Comparison of ENCODE assay signal across 17 cellular contexts in genomic region chr3:150090006-150090405, GRCh38.
A peak's percentile ranks its signal among the peaks of the same experiment; 100 is the strongest.
DNase-seq lines count a peak whose midpoint lies in the region; TF ChIP-seq lines count a peak whose summit lies in the region.
"Had no signal": no experiment of that assay in that cellular context is flagged by ENCODE, and none has a peak within 500 bp of the region (broad histone marks: within the 10 kb centered on the region; RNA-seq: fewer than 3 reads in every experiment).

No MANE protein-coding gene starts in this region.

- H3K27ac Mint-ChIP-seq in endodermal cell (no peak overlapping the region), progenitor cell of endocrine pancreas (no peak overlapping the region)
- H3K27ac Mint-ChIP-seq: CD4-positive, alpha-beta T cell had no signal

- H3K27me3 Mint-ChIP-seq in endodermal cell (ENCODE audit: insufficient read depth): peaks cover 5% of the 10 kb centered on the region
- H3K27me3 Mint-ChIP-seq in progenitor cell of endocrine pancreas: no peaks in the 10 kb centered on the region

- no peak overlapping the region for H3K4me3 ChIP-seq in GM23248
- peak overlapping the region; percentile 17 for H3K4me3 ChIP-seq in endodermal cell (ENCODE audit: low read length)
- no peak overlapping the region for H3K4me3 ChIP-seq in skeletal muscle satellite cell (ENCODE audit: low read length)
- H3K4me3 ChIP-seq: K562, SJSA1 had no signal

- no peaks in the 10 kb centered on the region for H3K79me2 ChIP-seq in GM23248 (ENCODE audit: insufficient read depth)

- WGBS in GM23248 (ENCODE audit: low coverage in 1 of 2, low lambda C conversion rate in 2 of 2, missing lambda C conversion rate in 2 of 2), 2 experiments: 25 to 30% methylated on average over 4 of the region's 4 CpGs
- WGBS in endodermal cell (ENCODE audit: insufficient coverage in 1 of 2, insufficient read length in 1 of 2), 2 experiments: 95 to 100% methylated on average over 4 of the region's 4 CpGs

- H3K4me3 Mint-ChIP-seq in endodermal cell: no peak overlapping the region
- no peak overlapping the region for H3K4me3 Mint-ChIP-seq in progenitor cell of endocrine pancreas (ENCODE audit: low read depth)
- H3K4me3 Mint-ChIP-seq: CD4-positive, alpha-beta T cell had no signal

- H3K9me3 Mint-ChIP-seq in endodermal cell (peaks cover 2% of the 10 kb centered on the region), progenitor cell of endocrine pancreas (ENCODE audit: low read depth) (peaks cover 3% of the 10 kb centered on the region)
- H3K9me3 Mint-ChIP-seq: CD4-positive, alpha-beta T cell had no signal

- no peaks in the 10 kb centered on the region for H3K36me3 ChIP-seq in GM23248 (ENCODE audit: low read depth)
- H3K36me3 ChIP-seq in endodermal cell (ENCODE audit: control insufficient read depth, insufficient read depth, low read length): no peaks in the 10 kb centered on the region
- H3K36me3 ChIP-seq in skeletal muscle satellite cell (ENCODE audit: insufficient read depth, low read length): no peaks in the 10 kb centered on the region
- H3K36me3 ChIP-seq: SJSA1 had no signal

- H3K9ac ChIP-seq in GM23248 (no peak overlapping the region), endodermal cell (ENCODE audit: extremely low read depth, low read length, poor library complexity, severe bottlenecking) (no peak overlapping the region), skeletal muscle satellite cell (ENCODE audit: low read depth, low read length) (no peak overlapping the region)

- H2AFZ ChIP-seq in GM23248: no peak overlapping the region

- H3K9me3 ChIP-seq in GM23248 (ENCODE audit: low read depth): no peaks in the 10 kb centered on the region
- H3K9me3 ChIP-seq in endodermal cell (ENCODE audit: control insufficient read depth, low read length): no peaks in the 10 kb centered on the region
- H3K9me3 ChIP-seq in skeletal muscle satellite cell (replicated peaks; ENCODE audit: low read length): no peaks in the 10 kb centered on the region
- H3K9me3 ChIP-seq: SJSA1 had no signal

- peaks cover 14% of the 10 kb centered on the region for H3K4me1 Mint-ChIP-seq in endodermal cell
- peaks cover 3% of the 10 kb centered on the region for H3K4me1 Mint-ChIP-seq in progenitor cell of endocrine pancreas (ENCODE audit: low read depth)

- no peaks in the 10 kb centered on the region for H4K20me1 ChIP-seq in GM23248 (ENCODE audit: insufficient read depth)

- no peaks in the 10 kb centered on the region for H3K9me2 ChIP-seq in GM23248 (ENCODE audit: insufficient read depth)

- in situ Hi-C loops in GM23248 (cut with MboI): no loop called here

- H3K27me3 ChIP-seq in GM23248 (replicated peaks; ENCODE audit: insufficient read depth) (no peaks in the 10 kb centered on the region), endodermal cell (ENCODE audit: control insufficient read depth, insufficient read depth, low read length, poor library complexity, severe bottlenecking) (no peaks in the 10 kb centered on the region), skeletal muscle satellite cell (ENCODE audit: control insufficient read depth, insufficient read depth, low read length) (no peaks in the 10 kb centered on the region)
- H3K27me3 ChIP-seq: SJSA1 had no signal

- no peak overlapping the region for H3K4me2 ChIP-seq in GM23248 (ENCODE audit: unreplicated experiment)
- peak overlapping the region; percentile 19 for H3K4me2 ChIP-seq in skeletal muscle satellite cell (ENCODE audit: low read length)

- peaks cover 26% of the 10 kb centered on the region for H3K4me1 ChIP-seq in GM23248 (ENCODE audit: insufficient read depth)
- H3K4me1 ChIP-seq in endodermal cell (ENCODE audit: control insufficient read depth, insufficient read depth, low read length): peaks cover 3% of the 10 kb centered on the region
- peaks cover 24% of the 10 kb centered on the region for H3K4me1 ChIP-seq in skeletal muscle satellite cell (ENCODE audit: control insufficient read depth, insufficient read depth, low read length)

- DNase-seq in GM23248: peak; percentile 64
- DNase-seq in M059J (ENCODE audit: low read depth): peak; percentile 35
- DNase-seq in endodermal cell: no peak
- no peak for DNase-seq in C1 segment of cervical spinal cord (lab: John Stamatoyannopoulos, UW)
- DNase-seq in progenitor cell of endocrine pancreas (ENCODE audit: low spot score, unreplicated experiment): no peak
- no peak for DNase-seq in NK-92 (lab: John Stamatoyannopoulos, UW; ENCODE audit: unreplicated experiment)
- DNase-seq: CD4-positive, alpha-beta T cell; H7; MV-4-11; NCI-H1694 treated with DMSO at 0.1 percent for 48 hours; NCI-H2107; NCI-H2227 treated with DMSO at 0.1 percent for 48 hours; NCI-H510A treated with DMSO at 0.1 percent for 48 hours; NCI-H774 had no signal

- H3K36me3 Mint-ChIP-seq in endodermal cell (ENCODE audit: low read depth): no peaks in the 10 kb centered on the region
- H3K36me3 Mint-ChIP-seq in progenitor cell of endocrine pancreas (ENCODE audit: insufficient read depth): no peaks in the 10 kb centered on the region

- H3K27ac ChIP-seq in GM23248: no peak overlapping the region
- no peak overlapping the region for H3K27ac ChIP-seq in endodermal cell (ENCODE audit: low read depth, low read length)
- H3K27ac ChIP-seq: SJSA1 had no signal

- no peak for TF ChIP-seq CTCF in endodermal cell (conservative IDR thresholded peaks at IDR 0.05)
- TF ChIP-seq CTCF in progenitor cell of endocrine pancreas (IDR thresholded peaks at IDR 0.05; ENCODE audit: unreplicated experiment): no peak

- no peaks in the 10 kb centered on the region for H3F3A ChIP-seq in GM23248 (ENCODE audit: insufficient read depth)

Comparison
In these comparisons a context has a peak if more than half of its experiments do, and no peak if none do; other contexts are left out.
1. DNase-seq: peak in GM23248 (single experiment) and M059J (single experiment); none in endodermal cell (single experiment), C1 segment of cervical spinal cord (0 of 14), progenitor cell of endocrine pancreas (single experiment) and NK-92 (single experiment).